7 cellular contexts compared by ENCODE assay signal in genomic region chr17:31007695-31008373, GRCh38. TPM values are rescaled to one million over a fixed set of nuclear protein-coding genes. Genes with fewer than 3 reads are reported as not detected.
DNase-seq lines count a peak whose midpoint lies in the region; ATAC-seq and TF ChIP-seq lines count a peak whose summit lies in the region.

No MANE protein-coding gene starts in this region.

- DNase-seq in HFFc6, result no peak
- DNase-seq in activated naive CD8-positive, alpha-beta T cell treated with anti-CD3 and anti-CD28 coated beads for 36 hours, result no peak
- no peak for DNase-seq in immature natural killer cell
- no peak for DNase-seq in stimulated activated naive B cell treated with anti-CD40 and anti-IgM and Interleukin-4, amounts not matched to agents 10 μg/mL and 1 μg/mL and 100 μg/mL, for 72 hours

- H3K4me1 Mint-ChIP-seq in HFFc6 (ENCODE audit: low read depth), result peaks cover 50% of the 10 kb centered on the region
- peaks cover 15% of the 10 kb centered on the region for H3K4me1 Mint-ChIP-seq in activated naive CD8-positive, alpha-beta T cell treated with anti-CD3 and anti-CD28 coated beads for 36 hours
- H3K4me1 Mint-ChIP-seq in immature natural killer cell, result peaks cover 20 to 32% of the 10 kb centered on the region in 2 donors
- peaks cover 16 to 32% of the 10 kb centered on the region in 2 donors for H3K4me1 Mint-ChIP-seq in stimulated activated naive B cell treated with anti-CD40 and anti-IgM and Interleukin-4, amounts not matched to agents 10 μg/mL and 1 μg/mL and 100 μg/mL, for 72 hours

- H3K9me3 Mint-ChIP-seq in HFFc6 (no peaks in the 10 kb centered on the region), immature natural killer cell (no peaks in the 10 kb centered on the region)
- peaks cover 4% of the 10 kb centered on the region for H3K9me3 Mint-ChIP-seq in activated naive CD8-positive, alpha-beta T cell treated with anti-CD3 and anti-CD28 coated beads for 36 hours
- peaks cover 0 to 4% of the 10 kb centered on the region in 2 donors for H3K9me3 Mint-ChIP-seq in stimulated activated naive B cell treated with anti-CD40 and anti-IgM and Interleukin-4, amounts not matched to agents 10 μg/mL and 1 μg/mL and 100 μg/mL, for 72 hours

- H3K27ac Mint-ChIP-seq in HFFc6, result peak overlapping the region; percentile 51; the same call in 1 of the 2 replicates
- peak overlapping the region; percentile 14 for H3K27ac Mint-ChIP-seq in activated naive CD8-positive, alpha-beta T cell treated with anti-CD3 and anti-CD28 coated beads for 36 hours
- peak overlapping the region; percentile 75 to 93 (median 92) for H3K27ac Mint-ChIP-seq in immature natural killer cell
- peak overlapping the region; percentile 92 for H3K27ac Mint-ChIP-seq in stimulated activated naive B cell treated with anti-CD40 and anti-IgM and Interleukin-4, amounts not matched to agents 10 μg/mL and 1 μg/mL and 100 μg/mL, for 72 hours

- TF ChIP-seq CTCF in HFFc6 (IDR thresholded peaks at IDR 0.05), result no peak

- ATAC-seq in stimulated activated naive B cell treated with anti-CD40 and anti-IgM and Interleukin-4, amounts not matched to agents 10 μg/mL and 1 μg/mL and 100 μg/mL, for 72 hours (replicated peaks), result no peak
- ATAC-seq in HG02642 (IDR thresholded peaks at IDR 0.05; ENCODE audit: poor library complexity, unreplicated experiment) (no peak), HG03469 (IDR thresholded peaks at IDR 0.05; ENCODE audit: unreplicated experiment) (no peak), HG02970 (IDR thresholded peaks at IDR 0.05; ENCODE audit: low FRiP score, unreplicated experiment) (no peak)

- H3K36me3 Mint-ChIP-seq in HFFc6 (ENCODE audit: low read depth) (peaks cover 37% of the 10 kb centered on the region), immature natural killer cell (peaks cover 3 to 18% (median 7%) of the 10 kb centered on the region in 3 donors)
- peaks cover 2% of the 10 kb centered on the region for H3K36me3 Mint-ChIP-seq in activated naive CD8-positive, alpha-beta T cell treated with anti-CD3 and anti-CD28 coated beads for 36 hours
- peaks cover 10 to 15% of the 10 kb centered on the region in 2 donors for H3K36me3 Mint-ChIP-seq in stimulated activated naive B cell treated with anti-CD40 and anti-IgM and Interleukin-4, amounts not matched to agents 10 μg/mL and 1 μg/mL and 100 μg/mL, for 72 hours

- H3K4me3 Mint-ChIP-seq in HFFc6 (peak overlapping the region; percentile 84), immature natural killer cell (peak overlapping the region; percentile 87 to 95 (median 93))
- peak overlapping the region; percentile 83 for H3K4me3 Mint-ChIP-seq in activated naive CD8-positive, alpha-beta T cell treated with anti-CD3 and anti-CD28 coated beads for 36 hours
- H3K4me3 Mint-ChIP-seq in stimulated activated naive B cell treated with anti-CD40 and anti-IgM and Interleukin-4, amounts not matched to agents 10 μg/mL and 1 μg/mL and 100 μg/mL, for 72 hours, result peak overlapping the region; percentile 90

- no peaks in the 10 kb centered on the region; the same call in 1 of the 2 replicates for H3K27me3 Mint-ChIP-seq in HFFc6 (ENCODE audit: insufficient read depth)
- peaks cover 27% of the 10 kb centered on the region for H3K27me3 Mint-ChIP-seq in activated naive CD8-positive, alpha-beta T cell treated with anti-CD3 and anti-CD28 coated beads for 36 hours
- peaks cover 0 to 5% (median 2%) of the 10 kb centered on the region in 3 donors for H3K27me3 Mint-ChIP-seq in immature natural killer cell (ENCODE audit: low read depth in 3 of 3)
- H3K27me3 Mint-ChIP-seq in stimulated activated naive B cell treated with anti-CD40 and anti-IgM and Interleukin-4, amounts not matched to agents 10 μg/mL and 1 μg/mL and 100 μg/mL, for 72 hours, result no peaks in the 10 kb centered on the region

RNA-seq across cellular contexts. Expression of gene RNF135, which starts 37.0 kb away (rescaled TPM):
- 10 to 100 TPM; 10.4 to 12.1 (median 11.8) TPM for total RNA-seq in HFFc6 (2021; fragmentation: NEBNext Ultra II Directional; extraction: Animal tissue kit (Norgen Biotek cat#: 25700))
- 1 to 10 TPM; 4.9 to 6.1 TPM for total RNA-seq in activated naive CD8-positive, alpha-beta T cell treated with anti-CD3 and anti-CD28 coated beads for 36 hours
- 10 to 100 TPM; 13.5 to 28.6 (median 22.2) TPM for polyA plus RNA-seq in immature natural killer cell

Comparison
In these comparisons a context has a peak if more than half of its experiments do, and no peak if none do; other contexts are left out.
1. H3K27ac Mint-ChIP-seq: peak in every context shown above with its lines; median percentile 92 in immature natural killer cell; 92 in stimulated activated naive B cell treated with anti-CD40 and anti-IgM and Interleukin-4, amounts not matched to agents 10 μg/mL and 1 μg/mL and 100 μg/mL, for 72 hours; 51 in HFFc6; 14 in activated naive CD8-positive, alpha-beta T cell treated with anti-CD3 and anti-CD28 coated beads for 36 hours.